ENCODE assay signal across 1 cellular context in the genomic region with DNA sequence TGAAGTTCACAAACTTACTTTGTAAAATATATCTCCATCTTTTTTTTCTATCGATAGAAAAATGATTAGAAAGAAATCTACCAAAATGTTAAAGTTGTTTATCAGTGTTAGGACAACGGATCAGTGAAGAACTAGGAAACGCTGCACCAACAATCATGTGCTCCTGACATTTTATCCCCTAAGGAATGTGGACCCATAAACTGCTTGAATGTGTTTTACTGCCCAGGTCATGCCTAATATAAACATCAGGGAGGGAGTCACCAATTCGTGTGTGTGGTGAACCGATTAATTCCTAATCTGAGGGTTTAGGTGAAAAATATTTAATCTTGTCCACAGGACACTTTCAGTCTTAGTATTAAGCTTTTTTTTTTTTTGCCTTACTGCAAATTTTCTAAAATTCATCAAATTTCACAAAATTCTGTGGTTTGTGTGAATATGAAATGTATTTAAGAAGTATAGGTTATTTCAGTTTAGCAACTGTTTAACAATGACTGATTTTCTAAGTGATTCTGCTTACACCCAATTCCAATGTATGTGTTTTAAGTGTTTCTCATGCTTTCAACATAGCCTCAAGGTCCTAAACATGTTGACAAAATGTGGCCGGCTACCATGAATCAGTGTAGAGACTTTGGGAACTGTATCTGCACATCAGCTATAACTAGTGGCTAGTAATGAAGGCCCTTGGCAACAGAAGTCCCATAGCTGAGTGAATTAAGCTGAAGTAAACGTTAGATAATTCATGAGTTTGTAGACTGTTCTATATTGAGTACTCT.
TF ChIP-seq lines count a peak whose summit lies in the region.

No MANE protein-coding gene starts in this region.

TF ChIP-seq in IMR-90, 13 proteins besides CTCF, POLR2A, EP300 and RAD21 (continued from another document):
- TF ChIP-seq MXI1 (IDR thresholded peaks at IDR 0.05; ENCODE audit: borderline replicate concordance, low read depth, low read length) (no peak), SMC3 (IDR thresholded peaks at IDR 0.05; ENCODE audit: low read depth, low read length) (no peak)
